17 cellular contexts compared by ENCODE assay signal in genomic region chr7:46586406-46586805, GRCh38.
"Had no signal": no experiment of that assay in that cellular context is flagged by ENCODE, and none has a peak within 500 bp of the region (broad histone marks: within the 10 kb centered on the region; RNA-seq: fewer than 3 reads in every experiment).

No MANE protein-coding gene starts in this region.

- ATAC-seq: activated naive CD4-positive, alpha-beta T cell treated with anti-CD3 and anti-CD28 coated beads, Interleukin-2, amount 50 U/mL, for 72 hours; esophagus mucosa; left colon; stimulated activated effector memory CD8-positive, alpha-beta T cell treated with anti-CD3 and anti-CD28 coated beads, Interleukin-12 subunit alpha, Interleukin-12 subunit beta, amount 100 ng/mL, for 72 hours; T-helper 17 cell; WTC11 had no signal

- H3K27me3 ChIP-seq: brain microvascular endothelial cell, gastrocnemius medialis, thyroid gland, uterus had no signal

- H3K4me3 ChIP-seq: gastrocnemius medialis, thyroid gland, uterus had no signal

- FAIRE-seq: endometrium, small intestine had no signal

- DNase-seq: activated CD4-positive, alpha-beta T cell treated with anti-CD3 and anti-CD28 coated beads, Interleukin-2, amount 10 ng/mL, durations not matched to agents 24 days and 14 days; activated CD8-positive, alpha-beta memory T cell treated with anti-CD3 and anti-CD28 coated beads for 24 hours; activated T-cell treated with anti-CD3 and anti-CD28 coated beads for 4 hours; brain microvascular endothelial cell; gastrocnemius medialis; hippocampal formation; left colon; nephron progenitor cell; small intestine; T-helper 17 cell; uterus had no signal

- H3K36me3 ChIP-seq: brain microvascular endothelial cell, gastrocnemius medialis, thyroid gland, uterus had no signal
